Comparison of ENCODE assay signal across 21 cellular contexts in the genomic region with DNA sequence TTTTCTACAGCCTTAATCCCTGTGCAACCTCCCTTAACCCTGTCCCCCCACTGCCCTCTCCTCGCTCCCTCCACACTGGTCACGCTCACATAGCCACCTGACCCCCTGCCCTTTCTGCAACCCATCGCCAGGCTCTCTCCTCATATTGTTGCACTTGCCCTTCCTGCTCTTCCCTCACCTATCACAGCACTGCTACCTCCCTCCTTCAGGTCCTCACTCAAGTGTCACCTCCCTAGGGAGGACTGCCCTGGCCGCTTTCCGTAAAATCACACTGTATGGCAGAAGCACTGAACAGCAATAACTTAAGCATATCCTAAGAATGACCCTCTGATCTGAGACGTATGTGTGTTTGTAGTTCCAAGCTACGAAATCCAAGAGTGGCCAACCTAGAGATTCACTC.
DNase-seq lines count a peak whose midpoint lies in the region; ATAC-seq and TF ChIP-seq lines count a peak whose summit lies in the region.
"Had no signal": no experiment of that assay in that cellular context is flagged by ENCODE, and none has a peak within 500 bp of the region (broad histone marks: within the 10 kb centered on the region; RNA-seq: fewer than 3 reads in every experiment).

No MANE protein-coding gene starts in this region.

- no peak for TF ChIP-seq CTCF in CD4-positive, alpha-beta T cell (IDR thresholded peaks at IDR 0.05)
- TF ChIP-seq CTCF in RWPE1 (conservative IDR thresholded peaks at IDR 0.05; ENCODE audit: low read depth) (no peak), esophagus muscularis mucosa (IDR thresholded peaks at IDR 0.05) (no peak), neural crest cell (conservative IDR thresholded peaks at IDR 0.05) (no peak), upper lobe of left lung (IDR thresholded peaks at IDR 0.05) (no peak)

- no peak overlapping the region for H3K27ac ChIP-seq in CD4-positive, alpha-beta T cell (ENCODE audit: low read depth, low read length)
- H3K27ac ChIP-seq in RWPE1 (peak overlapping the region; percentile 49), esophagus muscularis mucosa (replicated peaks in 1 of 4) (no peak overlapping the region), upper lobe of left lung (no peak overlapping the region)
- H3K27ac ChIP-seq: 22Rv1, BLaER1, C4-2B, GM23248 had no signal

- no peaks in the 10 kb centered on the region for H3K27me3 Mint-ChIP-seq in CD4-positive, alpha-beta T cell
- H3K27me3 Mint-ChIP-seq in neural crest cell (ENCODE audit: low read depth): no peaks in the 10 kb centered on the region
- H3K27me3 Mint-ChIP-seq: CD4-positive, CD25-positive, alpha-beta regulatory T cell had no signal

- H3K4me1 Mint-ChIP-seq in CD4-positive, alpha-beta T cell (ENCODE audit: low read depth): peaks cover 38% of the 10 kb centered on the region
- H3K4me1 Mint-ChIP-seq in neural crest cell: peaks cover 24% of the 10 kb centered on the region
- H3K4me1 Mint-ChIP-seq: B cell had no signal

- POLR2A ChIA-PET in CD4-positive, alpha-beta T cell (lab: Charles Lee): no interaction called here
- POLR2A ChIA-PET in RWPE1 (lab: Yijun Ruan, JAX; ENCODE audit: low non-redundant PET): no interaction called here

- H3K4me1 ChIP-seq in esophagus muscularis mucosa: peaks cover 0 to 14% (median 9%) of the 10 kb centered on the region in 4 donors
- no peaks in the 10 kb centered on the region for H3K4me1 ChIP-seq in upper lobe of left lung
- H3K4me1 ChIP-seq: BLaER1 had no signal

- CTCF ChIA-PET in CD4-positive, alpha-beta T cell (lab: Charles Lee): no interaction called here
- CTCF ChIA-PET in RWPE1 (lab: Yijun Ruan, JAX): no interaction called here

- H3K27ac Mint-ChIP-seq in CD4-positive, alpha-beta T cell: peak overlapping the region; percentile 7
- peak overlapping the region; percentile 0 for H3K27ac Mint-ChIP-seq in neural crest cell (ENCODE audit: unreplicated experiment)
- H3K27ac Mint-ChIP-seq: B cell; CD4-positive, CD25-positive, alpha-beta regulatory T cell had no signal

- H3K36me3 ChIP-seq in esophagus muscularis mucosa (no peaks in the 10 kb centered on the region), upper lobe of left lung (no peaks in the 10 kb centered on the region)
- H3K36me3 ChIP-seq: BLaER1 had no signal

- no peak overlapping the region for H3K4me3 ChIP-seq in esophagus muscularis mucosa
- H3K4me3 ChIP-seq in upper lobe of left lung: no peak overlapping the region
- H3K4me3 ChIP-seq: BLaER1, GM12878, GM23248 had no signal

- no peak for ATAC-seq in CD4-positive, alpha-beta T cell (ENCODE audit: poor library complexity)
- ATAC-seq in upper lobe of left lung (ENCODE audit: low FRiP score in 2 of 2): no peak
- ATAC-seq in GM19467 (IDR thresholded peaks at IDR 0.05; ENCODE audit: unreplicated experiment): no peak
- no peak for ATAC-seq in GM19463 (IDR thresholded peaks at IDR 0.05; ENCODE audit: unreplicated experiment)
- ATAC-seq: GM12878 had no signal

- intact Hi-C loops in CD4-positive, alpha-beta T cell (cut with DNase I, micrococcal nuclease): no loop called here
- intact Hi-C loops in esophagus muscularis mucosa (cut with DNase I): no loop called here

- WGBS in esophagus muscularis mucosa: 88% methylated on average over 7 of the region's 7 CpGs
- WGBS in upper lobe of left lung, 2 donors: 85 to 98% methylated on average over 7 of the region's 7 CpGs

- no peak for DNase-seq in CD4-positive, alpha-beta T cell
- DNase-seq in RWPE1 (ENCODE audit: low spot score) (no peak), esophagus muscularis mucosa (ENCODE audit: extremely low spot score) (peak; percentile 70), neural crest cell (ENCODE audit: low read depth, low spot score) (no peak), upper lobe of left lung (no peak)
- no peak for DNase-seq in central memory CD4-positive, alpha-beta T cell
- DNase-seq: CD4-positive, CD25-positive, alpha-beta regulatory T cell; CD8-positive, alpha-beta memory T cell; DMS 273 treated with DMSO at 0.1 percent for 48 hours; EL; GDM1; GM23248; H7; HCEC 1CT had no signal

- no peaks in the 10 kb centered on the region for H3K36me3 Mint-ChIP-seq in CD4-positive, alpha-beta T cell (ENCODE audit: low read depth)
- H3K36me3 Mint-ChIP-seq in neural crest cell (ENCODE audit: low read depth): no peaks in the 10 kb centered on the region
- H3K36me3 Mint-ChIP-seq: CD4-positive, CD25-positive, alpha-beta regulatory T cell; CD8-positive, alpha-beta memory T cell had no signal

- no peak overlapping the region for H3K4me3 Mint-ChIP-seq in CD4-positive, alpha-beta T cell
- no peak overlapping the region for H3K4me3 Mint-ChIP-seq in neural crest cell
- H3K4me3 Mint-ChIP-seq: B cell; CD4-positive, CD25-positive, alpha-beta regulatory T cell; CD8-positive, alpha-beta memory T cell had no signal

- TF ChIP-seq POLR2A in esophagus muscularis mucosa (IDR thresholded peaks at IDR 0.05; ENCODE audit: low read depth) (no peak), upper lobe of left lung (IDR thresholded peaks at IDR 0.05) (no peak)

- TF ChIP-seq EP300 in esophagus muscularis mucosa (IDR thresholded peaks at IDR 0.05) (no peak), upper lobe of left lung (IDR thresholded peaks at IDR 0.05) (no peak)

- H3K9me3 Mint-ChIP-seq in CD4-positive, alpha-beta T cell: no peaks in the 10 kb centered on the region
- H3K9me3 Mint-ChIP-seq in neural crest cell: no peaks in the 10 kb centered on the region
- H3K9me3 Mint-ChIP-seq: CD8-positive, alpha-beta memory T cell had no signal

- no peaks in the 10 kb centered on the region for H3K9me3 ChIP-seq in CD4-positive, alpha-beta T cell (ENCODE audit: control insufficient read depth, low read length)
- H3K9me3 ChIP-seq in esophagus muscularis mucosa (no peaks in the 10 kb centered on the region), upper lobe of left lung (no peaks in the 10 kb centered on the region)
- H3K9me3 ChIP-seq: BLaER1 had no signal

- no peaks in the 10 kb centered on the region for H3K27me3 ChIP-seq in CD4-positive, alpha-beta T cell (ENCODE audit: control insufficient read depth, insufficient read depth, low read length)
- H3K27me3 ChIP-seq in esophagus muscularis mucosa (no peaks in the 10 kb centered on the region), upper lobe of left lung (no peaks in the 10 kb centered on the region)
- H3K27me3 ChIP-seq: BLaER1 had no signal
